In the genomic region with DNA sequence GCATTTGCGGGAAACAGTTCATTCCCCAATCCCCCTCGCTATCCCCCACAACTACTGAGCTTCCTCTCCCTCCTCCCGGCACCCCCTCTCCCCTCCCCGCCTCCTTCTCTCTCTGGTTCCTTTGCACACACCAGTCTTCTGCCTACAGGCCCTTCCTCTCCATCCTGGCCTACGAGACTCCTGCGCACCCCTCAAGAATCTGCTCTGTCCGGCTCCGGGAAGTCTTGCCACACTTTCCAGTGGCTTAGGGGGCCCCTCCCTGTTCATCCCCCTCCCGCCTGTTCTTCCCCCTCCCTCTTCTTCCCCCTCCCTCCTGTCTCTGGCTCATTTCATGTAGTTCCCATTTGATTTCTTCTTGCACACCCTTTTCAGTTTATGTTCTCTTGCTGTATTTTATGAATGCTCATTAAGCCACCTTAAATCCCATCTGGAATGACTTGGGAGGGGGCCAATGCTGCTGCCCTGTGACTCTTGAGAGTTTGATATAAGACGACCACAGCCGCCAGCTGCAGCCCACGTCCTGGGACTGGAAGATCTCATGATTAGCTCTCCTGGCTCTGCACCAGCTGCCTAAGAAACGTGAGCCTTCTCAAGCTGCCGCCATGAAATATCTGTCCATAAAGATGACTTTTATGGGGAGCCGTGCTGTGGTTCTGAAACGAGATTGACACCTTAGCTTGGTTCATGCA, we compare ENCODE assay signal across 12 cellular contexts. TPM values are rescaled to one million over a fixed set of nuclear protein-coding genes. Genes with fewer than 3 reads are reported as not detected.
DNase-seq lines count a peak whose midpoint lies in the region; ATAC-seq, FAIRE-seq and TF ChIP-seq lines count a peak whose summit lies in the region.
"Had no signal": no experiment of that assay in that cellular context is flagged by ENCODE, and none has a peak within 500 bp of the region (broad histone marks: within the 10 kb centered on the region; RNA-seq: fewer than 3 reads in every experiment).

No MANE protein-coding gene starts in this region.

- H3K4me1 ChIP-seq in right lobe of liver (no peaks in the 10 kb centered on the region), HepG2 (ENCODE audit: insufficient read depth, low read length) (no peaks in the 10 kb centered on the region), mesodermal cell (ENCODE audit: control insufficient read depth, insufficient read depth, low read length, poor library complexity, severe bottlenecking) (peaks cover 34% of the 10 kb centered on the region), breast epithelium (no peaks in the 10 kb centered on the region)

- no peaks in the 10 kb centered on the region for H3K79me2 ChIP-seq in HepG2 (ENCODE audit: insufficient read depth, low read length)

- DNase-seq in right lobe of liver (peak in 1 of 3 donors; percentile 47), HepG2 (ENCODE audit: low spot score) (no peak), WERI-Rb-1 (peak; percentile 62), DMS153 treated with DMSO at 0.1 percent for 48 hours (lab: John Stamatoyannopoulos, UW; ENCODE audit: unreplicated experiment) (no peak), breast epithelium (ENCODE audit: low spot score in 2 of 2) (no peak), UCSD-AML1 (lab: John Stamatoyannopoulos, UW; ENCODE audit: unreplicated experiment) (no peak)
- DNase-seq: activated CD4-positive, CD25-positive, alpha-beta regulatory T cell treated with anti-CD3 and anti-CD28 coated beads, Interleukin-2, amount 50 U/mL, for 72 hours; NCI-H2081; SW 1271 had no signal

- H3K9me3 ChIP-seq in right lobe of liver (no peaks in the 10 kb centered on the region), HepG2 (ENCODE audit: low read length) (no peaks in the 10 kb centered on the region), WERI-Rb-1 (ENCODE audit: severe bottlenecking) (no peaks in the 10 kb centered on the region), mesodermal cell (ENCODE audit: control insufficient read depth, low read length) (no peaks in the 10 kb centered on the region), breast epithelium (no peaks in the 10 kb centered on the region)

- TF ChIP-seq CTCF in right lobe of liver (IDR thresholded peaks at IDR 0.05) (no peak), HepG2 (CRISPR knock-in tag; IDR thresholded peaks at IDR 0.05) (no peak), WERI-Rb-1 (IDR thresholded peaks at IDR 0.05; ENCODE audit: low read depth, low read length) (no peak), breast epithelium (IDR thresholded peaks at IDR 0.05) (no peak)

- POLR2A ChIA-PET in HepG2 (lab: Yijun Ruan, JAX): no interaction called here

- TF ChIP-seq EP300 in HepG2 (IDR thresholded peaks at IDR 0.05; ENCODE audit: low read depth in 2 of 2, low read length in 2 of 2) (no peak), HepG2 (CRISPR knock-in tag; IDR thresholded peaks at IDR 0.05; ENCODE audit: borderline replicate concordance) (no peak)

- no peak overlapping the region for H2AFZ ChIP-seq in HepG2 (ENCODE audit: low read length)

- peak; percentile 42 to 58 (median 54) for ATAC-seq in right lobe of liver
- no peak for ATAC-seq in HepG2
- ATAC-seq in GM19463 (IDR thresholded peaks at IDR 0.05; ENCODE audit: unreplicated experiment): no peak

- no peak for TF ChIP-seq POLR2A in right lobe of liver (IDR thresholded peaks at IDR 0.05)
- no peak for TF ChIP-seq POLR2A in HepG2 (IDR thresholded peaks at IDR 0.05; ENCODE audit: insufficient read depth in 1 of 2, low read depth in 2 of 2, low read length in 2 of 2)
- TF ChIP-seq POLR2A in breast epithelium (IDR thresholded peaks at IDR 0.05): no peak

- no peak overlapping the region for H3K4me3 ChIP-seq in right lobe of liver
- no peak overlapping the region for H3K4me3 ChIP-seq in HepG2 (replicated peaks in 1 of 3; ENCODE audit: insufficient read depth in 1 of 3, low read depth in 2 of 3, low read length in 3 of 3)
- no peak overlapping the region; the same call in 1 of the 2 replicates for H3K4me3 ChIP-seq in WERI-Rb-1 (ENCODE audit: low read depth, low read length)
- H3K4me3 ChIP-seq in mesodermal cell (ENCODE audit: extremely low read depth, insufficient read depth, low read length, poor library complexity, severe bottlenecking): no peak overlapping the region
- H3K4me3 ChIP-seq in breast epithelium: no peak overlapping the region

- CTCF ChIA-PET in HepG2 (lab: Yijun Ruan, JAX; ENCODE audit: low intra/inter-chr PET ratio, low total read pairs): no interaction called here

- intact Hi-C loops in right lobe of liver (cut with DNase I) (no loop called here), HepG2 (cut with micrococcal nuclease; ENCODE audit: unreplicated experiment) (no loop called here), breast epithelium (cut with DNase I; ENCODE audit: low total_unique reads) (no loop called here)

- no peaks in the 10 kb centered on the region for H3K36me3 ChIP-seq in right lobe of liver
- no peaks in the 10 kb centered on the region for H3K36me3 ChIP-seq in HepG2 (replicated peaks in 1 of 2; ENCODE audit: control insufficient read depth in 1 of 2, insufficient read depth in 2 of 2, low read length in 2 of 2)
- no peaks in the 10 kb centered on the region for H3K36me3 ChIP-seq in WERI-Rb-1
- H3K36me3 ChIP-seq in mesodermal cell (ENCODE audit: control insufficient read depth, insufficient read depth, low read length): no peaks in the 10 kb centered on the region
- no peaks in the 10 kb centered on the region for H3K36me3 ChIP-seq in breast epithelium

- TF ChIP-seq RAD21 in HepG2 (CRISPR knock-in tag; IDR thresholded peaks at IDR 0.05): no peak

- no TSS peak for BruUV-seq in HepG2 (replicated peaks; lab: Mats Ljungman, UMichigan)

- no peak overlapping the region for H3K4me2 ChIP-seq in HepG2 (ENCODE audit: low read depth, low read length)

- H3K27me3 ChIP-seq in right lobe of liver (no peaks in the 10 kb centered on the region), HepG2 (ENCODE audit: control insufficient read depth in 1 of 2, insufficient read depth in 2 of 2, low read length in 2 of 2) (peaks cover 5 to 40% of the 10 kb centered on the region in 2 experiments), WERI-Rb-1 (ENCODE audit: insufficient read depth, low read depth, severe bottlenecking) (no peaks in the 10 kb centered on the region), breast epithelium (no peaks in the 10 kb centered on the region)

- no peak for FAIRE-seq in HepG2 (lab: Jason Lieb, UNC)
- FAIRE-seq: colon had no signal

- WGBS in right lobe of liver (ENCODE audit: insufficient coverage, low coverage, low lambda C conversion rate, missing lambda C conversion rate): 28% methylated on average over 14 of the region's 16 CpGs
- WGBS in HepG2 (ENCODE audit: low lambda C conversion rate): 26% methylated on average over 16 of the region's 16 CpGs
- WGBS in mesodermal cell (ENCODE audit: insufficient coverage in 2 of 2), 2 experiments: 80 to 85% methylated on average over 10 to 15 of the region's 16 CpGs

- H3K9ac ChIP-seq in HepG2 (ENCODE audit: insufficient read depth, low read depth, low read length): no peak overlapping the region

- in situ Hi-C loops in HepG2 (cut with HindIII; ENCODE audit: extremely low pct_ligation_motif_present, low pct_unique_long_range_greater_than_20kb): no loop called here

- no peaks in the 10 kb centered on the region for H4K20me1 ChIP-seq in HepG2 (ENCODE audit: insufficient read depth, low read length)

- H3K27ac ChIP-seq in right lobe of liver (no peak overlapping the region), HepG2 (ENCODE audit: extremely low read length, insufficient read depth, low read length) (no peak overlapping the region), WERI-Rb-1 (peak overlapping the region; percentile 47), mesodermal cell (ENCODE audit: low read depth, low read length, severe bottlenecking) (peak overlapping the region; percentile 36), breast epithelium (no peak overlapping the region)

TF ChIP-seq in HepG2, 621 proteins besides CTCF, POLR2A, EP300 and RAD21 (continues in another document):
- TF ChIP-seq MAFF (IDR thresholded peaks at IDR 0.05; ENCODE audit: low read depth, low read length): no peak

RNA-seq across cellular contexts. Expression of gene RPS6KA4, which starts 50.9 kb away (rescaled TPM):
- 10 to 100 TPM in 3 of 6 experiments, 1 to 10 TPM in 3; 6.6 to 17.9 (median 10.3) TPM for total RNA-seq in right lobe of liver
- 8.9 and 14.2 TPM in 2 replicates for total RNA-seq in HepG2 (2016; rRNA removed; fragmentation: Illumina TruSeq; extraction: Trizol)
- total RNA-seq in HepG2 (2016; cell fraction: cytosol; rRNA removed; fragmentation: Illumina TruSeq; extraction: Trizol; ENCODE audit: low read depth): 3.2 and 3.4 TPM in 2 replicates
- total RNA-seq in HepG2 (2016; cell fraction: insoluble cytoplasmic fraction; rRNA removed; fragmentation: Illumina TruSeq; extraction: Trizol): 7.2 and 13.5 TPM in 2 replicates
- 9.3 and 10.1 TPM in 2 replicates for total RNA-seq in HepG2 (2016; cell fraction: membrane; rRNA removed; fragmentation: Illumina TruSeq; extraction: Trizol)
- total RNA-seq in HepG2 (2016; cell fraction: nucleus; rRNA removed; fragmentation: Illumina TruSeq; extraction: Trizol): 9.5 and 11.5 TPM in 2 replicates
- polyA plus RNA-seq in HepG2 (2011; rRNA removed): 8.9 and 12.2 TPM in 2 replicates
- polyA plus RNA-seq in HepG2 (2011; cell fraction: cytosol; rRNA removed): 7.1 and 9.1 TPM in 2 replicates
- polyA plus RNA-seq in HepG2 (2011; cell fraction: nucleus; rRNA removed): 37.0 and 38.2 TPM in 2 replicates
- 5.8 and 12.8 TPM in 2 replicates for polyA plus RNA-seq in HepG2 (2012)
- polyA plus RNA-seq in HepG2 (2016; cell fraction: cytosol; fragmentation: Illumina TruSeq; extraction: Trizol; ENCODE audit: low read depth): 3.1 and 3.8 TPM in 2 replicates
- polyA plus RNA-seq in HepG2 (2016; cell fraction: insoluble cytoplasmic fraction; fragmentation: Illumina TruSeq; extraction: Trizol; ENCODE audit: low read depth): 10.0 and 10.2 TPM in 2 replicates
- polyA plus RNA-seq in HepG2 (2016; cell fraction: membrane; fragmentation: Illumina TruSeq; extraction: Trizol; ENCODE audit: low read depth): 6.7 and 8.9 TPM in 2 replicates
- 19.2 and 21.5 TPM in 2 replicates for polyA plus RNA-seq in HepG2 (2016; cell fraction: nucleus; fragmentation: Illumina TruSeq; extraction: Trizol; ENCODE audit: insufficient read depth, low read depth)
- polyA minus RNA-seq in HepG2 (2011; rRNA and poly(A)+ RNA removed; ENCODE audit: low replicate concordance): 25.7 and 70.4 TPM in 2 replicates
- 8.2 and 8.6 TPM in 2 replicates for polyA minus RNA-seq in HepG2 (2011; cell fraction: cytosol; rRNA and poly(A)+ RNA removed)
- 13.4 and 15.9 TPM in 2 replicates for polyA minus RNA-seq in HepG2 (2011; cell fraction: nucleus; rRNA and poly(A)+ RNA removed)
- polyA plus RNA-seq in mesodermal cell (2013, experiment 1 of 2): 20.9 TPM
- polyA plus RNA-seq in mesodermal cell (2013, experiment 2 of 2): 19.9 TPM
- total RNA-seq in breast epithelium: 10 to 100 TPM; 16.7 to 20.6 (median 19.4) TPM

Comparison
In these comparisons a context has a peak if more than half of its experiments do, and no peak if none do; other contexts are left out.
1. ATAC-seq: peak in right lobe of liver (4 of 4); none in HepG2 (single experiment) and GM19463 (single experiment).
2. H3K27ac ChIP-seq: peak in WERI-Rb-1 (single experiment) and mesodermal cell (single experiment); none in right lobe of liver (0 of 3), HepG2 (single experiment) and breast epithelium (0 of 2).